22 cellular contexts compared by ENCODE assay signal in the genomic region with DNA sequence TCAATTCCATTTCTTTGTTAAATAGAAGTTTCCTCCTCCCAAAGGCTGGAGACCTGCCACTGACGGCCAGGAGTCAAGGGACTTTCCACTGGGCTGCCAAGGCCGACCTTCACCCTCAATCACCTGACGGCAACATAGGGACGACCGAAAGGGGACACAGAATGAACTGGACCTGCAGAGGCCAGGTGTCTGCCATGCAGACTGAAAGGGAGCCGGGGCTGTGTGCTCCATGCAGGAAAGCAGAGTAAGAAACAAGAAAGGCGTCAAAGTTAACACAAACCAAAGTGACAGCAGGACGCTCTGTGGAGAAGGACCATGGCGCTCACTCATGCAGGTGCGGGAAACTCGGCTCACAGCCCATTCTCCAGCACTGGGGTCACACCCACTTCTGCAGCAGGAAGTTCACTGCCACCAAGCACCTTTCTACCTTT. TPM values are rescaled to one million over a fixed set of nuclear protein-coding genes. Genes with fewer than 3 reads are reported as not detected.
A peak's percentile ranks its signal among the peaks of the same experiment; 100 is the strongest.
DNase-seq lines count a peak whose midpoint lies in the region; ATAC-seq and TF ChIP-seq lines count a peak whose summit lies in the region.
"Had no signal": no experiment of that assay in that cellular context is flagged by ENCODE, and none has a peak within 500 bp of the region (broad histone marks: within the 10 kb centered on the region; RNA-seq: fewer than 3 reads in every experiment).

No MANE protein-coding gene starts in this region.

- TF ChIP-seq CTCF in testis (IDR thresholded peaks at IDR 0.05): no peak

- in situ Hi-C loops in KBM-7 (cut with MboI; ENCODE audit: low pct_unique_long_range_greater_than_20kb, low sequenced_read_pairs): no loop called here

- TF ChIP-seq POLR2A in testis (IDR thresholded peaks at IDR 0.05): no peak

- intact Hi-C loops in Right ventricle myocardium inferior (cut with DNase I): no loop called here
- intact Hi-C loops in cardiac septum (cut with DNase I): no loop called here
- intact Hi-C loops in testis (cut with DNase I; ENCODE audit: low total_unique reads): no loop called here

- H3K4ac ChIP-seq in trophoblast cell (ENCODE audit: low read depth, low read length): no peak overlapping the region

- no peak overlapping the region for H3K14ac ChIP-seq in trophoblast cell (ENCODE audit: low read length)

- no peak for ATAC-seq in Right ventricle myocardium inferior

- H2BK120ac ChIP-seq in trophoblast cell (ENCODE audit: insufficient read depth, low read length, poor library complexity): no peak overlapping the region

- H3K4me2 ChIP-seq in trophoblast cell (ENCODE audit: low read length): no peak overlapping the region

- peak; percentile 35 for DNase-seq in Right ventricle myocardium inferior (ENCODE audit: missing footprints)
- no peak for DNase-seq in cardiac septum (ENCODE audit: low spot score)
- peak; percentile 29 for DNase-seq in islet precursor cell
- no peak for DNase-seq in trophoblast cell
- DNase-seq in testis: peak; percentile 2
- DNase-seq in KBM-7: no peak
- no peak for DNase-seq in NCI-H1417 (lab: John Stamatoyannopoulos, UW)
- DNase-seq in T-helper 9 cell: no peak
- DNase-seq: AML-193; Calu3; CD8-positive, alpha-beta memory T cell; Kasumi-1; NCI-H1694 treated with DMSO at 0.1 percent for 48 hours; NCI-H446; NCI-H526; OCI-M1 had no signal

- no peaks in the 10 kb centered on the region for H3K79me1 ChIP-seq in trophoblast cell (ENCODE audit: low read length)

- H3K4me1 ChIP-seq in trophoblast cell (ENCODE audit: control insufficient read depth in 1 of 2, insufficient read depth in 2 of 2, low read length in 2 of 2): no peaks in the 10 kb centered on the region
- no peaks in the 10 kb centered on the region for H3K4me1 ChIP-seq in testis

- H3K4me3 ChIP-seq in trophoblast cell (ENCODE audit: low read depth, low read length) (peak overlapping the region; percentile 15), testis (no peak overlapping the region)

- no peak overlapping the region for H3K23ac ChIP-seq in trophoblast cell (ENCODE audit: low read length)

- H3K27me3 ChIP-seq in trophoblast cell (ENCODE audit: insufficient read depth, low read length) (no peaks in the 10 kb centered on the region), testis (no peaks in the 10 kb centered on the region)

- H4K91ac ChIP-seq in trophoblast cell (ENCODE audit: low read depth, low read length): no peak overlapping the region

- peaks cover 30 to 40% of the 10 kb centered on the region in 2 experiments for H3K36me3 ChIP-seq in trophoblast cell (ENCODE audit: control insufficient read depth in 1 of 2, insufficient read depth in 2 of 2, low read length in 2 of 2)
- H3K36me3 ChIP-seq in testis (ENCODE audit: low read depth, missing control alignments): no peaks in the 10 kb centered on the region

- no peak overlapping the region for H4K8ac ChIP-seq in trophoblast cell (ENCODE audit: low read depth, low read length)

- H2AFZ ChIP-seq in trophoblast cell (ENCODE audit: insufficient read depth, low read length, poor library complexity): no peak overlapping the region

- H2AK5ac ChIP-seq in trophoblast cell (ENCODE audit: low read length): no peak overlapping the region

- no peak overlapping the region for H3K9ac ChIP-seq in trophoblast cell (ENCODE audit: low read length)

- no peak overlapping the region for H4K12ac ChIP-seq in trophoblast cell (ENCODE audit: low read depth, low read length)

- no peak overlapping the region for H2BK5ac ChIP-seq in trophoblast cell (ENCODE audit: low read depth, low read length, poor library complexity)

- H2BK12ac ChIP-seq in trophoblast cell (ENCODE audit: low read length): no peak overlapping the region

- H3K79me2 ChIP-seq in trophoblast cell (ENCODE audit: control insufficient read depth, insufficient read depth, low read length, poor library complexity): no peaks in the 10 kb centered on the region

- H3K18ac ChIP-seq in trophoblast cell (ENCODE audit: low read length): no peak overlapping the region

- H3K27ac ChIP-seq in trophoblast cell (ENCODE audit: low read depth, low read length) (no peak overlapping the region), testis (no peak overlapping the region)
- H3K27ac ChIP-seq: C4-2B had no signal

- H3K9me3 ChIP-seq in trophoblast cell (ENCODE audit: insufficient read depth, low read depth, low read length) (no peaks in the 10 kb centered on the region), testis (no peaks in the 10 kb centered on the region)

- no CpG with 5 or more reads among the region's 11 CpGs for WGBS in trophoblast cell (ENCODE audit: extremely low coverage, insufficient coverage, insufficient read length)
- WGBS in testis, 2 donors: 84 to 85% methylated on average over 11 of the region's 11 CpGs

RNA-seq across cellular contexts. Expression of a gene that starts 26.1 kb away (rescaled TPM):
- total RNA-seq in Right ventricle myocardium inferior (15.9 TPM), cardiac septum (22.0 TPM), testis (10 to 100 TPM; 78.9 to 80.3 TPM)
- 8.6 and 9.1 TPM in 2 replicates for polyA plus RNA-seq in trophoblast cell (2013)
- 25.6 TPM for polyA plus RNA-seq in testis (ENCODE audit: insufficient read depth, low read depth, low replicate concordance)

RNA-seq across cellular contexts. Expression of a gene that starts 54.9 kb away (rescaled TPM):
- total RNA-seq in Right ventricle myocardium inferior (not detected), cardiac septum (not detected), testis (10 to 100 TPM; 21.4 to 56.2 TPM)
- polyA plus RNA-seq in trophoblast cell (2013): not detected in 2 replicates
- 74.2 TPM for polyA plus RNA-seq in testis (ENCODE audit: insufficient read depth, low read depth, low replicate concordance)
- total RNA-seq: A172; Calu3; CD8-positive, alpha-beta memory T cell; Daoy; H4; MCF 10A had no signal
- polyA plus RNA-seq: AG04450; CD8-positive, alpha-beta memory T cell had no signal

Comparison
In these comparisons a context has a peak if more than half of its experiments do, and no peak if none do; other contexts are left out.
1. DNase-seq: peak in Right ventricle myocardium inferior (single experiment), islet precursor cell (single experiment) and testis (single experiment); none in cardiac septum (single experiment), trophoblast cell (0 of 2), KBM-7 (single experiment), NCI-H1417 (0 of 3) and T-helper 9 cell (single experiment).
2. RNA of a gene that starts 54.9 kb away (total RNA-seq): 21.4 to 56.2 TPM in testis; not detected in Right ventricle myocardium inferior (single experiment) and not detected in cardiac septum (single experiment); every median in the first group is over 10 times any median in the second.